ENCODE assay signal across 25 cellular contexts in genomic region chr22:43827336-43827735, GRCh38. TPM values are rescaled to one million over a fixed set of nuclear protein-coding genes. Genes with fewer than 3 reads are reported as not detected.
DNase-seq lines count a peak whose midpoint lies in the region; ATAC-seq and TF ChIP-seq lines count a peak whose summit lies in the region.
"Had no signal": no experiment of that assay in that cellular context is flagged by ENCODE, and none has a peak within 500 bp of the region (broad histone marks: within the 10 kb centered on the region; RNA-seq: fewer than 3 reads in every experiment).

No MANE protein-coding gene starts in this region.

- 73% methylated on average over 3 of the region's 4 CpGs; no CpG with 5 or more reads in 1 of the 2 experiments for WGBS in IMR-90 (ENCODE audit: extremely low coverage in 2 of 2, insufficient read length in 1 of 2), 2 experiments
- 78% methylated on average over 4 of the region's 4 CpGs for WGBS in prostate gland

- DNase-seq in IMR-90 (no peak), chondrocyte (ENCODE audit: low spot score) (no peak), islet precursor cell (no peak), prostate gland (ENCODE audit: low spot score) (no peak)
- DNase-seq: activated CD4-positive, alpha-beta T cell treated with anti-CD3 and anti-CD28 coated beads for 48 hours; activated CD8-positive, alpha-beta memory T cell treated with anti-CD3 and anti-CD28 coated beads for 24 hours; activated gamma-delta T cell treated with Interleukin-2 at 50 U/mL for 16 hours; activated naive CD8-positive, alpha-beta T cell treated with anti-CD3 and anti-CD28 coated beads, Interleukin-2, amount 50 U/mL, for 24 hours; body of pancreas; Calu3; heart right ventricle; NCI-H146; stimulated activated CD4-positive, alpha-beta T cell treated with anti-CD3 and anti-CD28 coated beads, Interleukin-2, amount 100 ng/mL, for 24 hours; trophoblast cell had no signal

- dilution Hi-C loops in IMR-90 (cut with HindIII; ENCODE audit: low sequenced_read_pairs, unreplicated experiment): no loop called here

- H3K9me3 Mint-ChIP-seq in chondrocyte (ENCODE audit: low read depth): no peaks in the 10 kb centered on the region
- H3K9me3 Mint-ChIP-seq: activated naive CD8-positive, alpha-beta T cell treated with anti-CD3 and anti-CD28 coated beads, Interleukin-2, amount 50 U/mL, for 24 hours; activated T-cell treated with anti-CD3 and anti-CD28 coated beads, Interleukin-2, amount 50 U/mL, for 24 hours had no signal

- H2BK5ac ChIP-seq in IMR-90 (ENCODE audit: low read depth, low read length, poor library complexity, severe bottlenecking): no peak overlapping the region

- no peaks in the 10 kb centered on the region for H3K79me1 ChIP-seq in IMR-90 (ENCODE audit: low read depth in 1 of 2, low read length in 2 of 2)

- TF ChIP-seq POLR2A in IMR-90 (IDR thresholded peaks at IDR 0.05; ENCODE audit: low read depth, low read length): no peak
- TF ChIP-seq POLR2A in prostate gland (IDR thresholded peaks at IDR 0.05): no peak

- no peak for TF ChIP-seq RAD21 in IMR-90 (IDR thresholded peaks at IDR 0.05; ENCODE audit: low read length)

- 0 out of 2 replicates have a peak overlapping the region, but pooled peaks have one; percentile 39 for H3K4ac ChIP-seq in IMR-90 (ENCODE audit: low read depth, low read length)

- H3K4me3 ChIP-seq in IMR-90 (ENCODE audit: insufficient read depth, low read depth, low read length) (no peak overlapping the region), muscle layer of colon (ENCODE audit: low read depth in 1 of 2, low read length in 2 of 2) (peak overlapping the region in 1 of 2 donors; percentile 43), skeletal muscle satellite cell (ENCODE audit: low read length) (no peak overlapping the region), prostate gland (no peak overlapping the region)
- H3K4me3 ChIP-seq: body of pancreas, heart right ventricle, lung had no signal

- H3K9ac ChIP-seq in IMR-90 (ENCODE audit: low read depth, low read length) (no peak overlapping the region), muscle layer of colon (ENCODE audit: low read length) (peak overlapping the region; percentile 0), skeletal muscle satellite cell (ENCODE audit: low read depth, low read length) (no peak overlapping the region)

- H3K9me3 ChIP-seq in IMR-90 (ENCODE audit: control insufficient read depth, insufficient read depth, low read length): no peaks in the 10 kb centered on the region
- H3K9me3 ChIP-seq in muscle layer of colon (ENCODE audit: low read length): no peaks in the 10 kb centered on the region
- H3K9me3 ChIP-seq in skeletal muscle satellite cell (replicated peaks; ENCODE audit: low read length): no peaks in the 10 kb centered on the region
- H3K9me3 ChIP-seq in prostate gland: no peaks in the 10 kb centered on the region
- H3K9me3 ChIP-seq: body of pancreas, heart right ventricle had no signal

- no peak overlapping the region for H3K23ac ChIP-seq in IMR-90 (ENCODE audit: low read depth, low read length)

- no peaks in the 10 kb centered on the region for H3K36me3 ChIP-seq in IMR-90 (ENCODE audit: control insufficient read depth, insufficient read depth, low read length)
- no peaks in the 10 kb centered on the region for H3K36me3 ChIP-seq in muscle layer of colon (ENCODE audit: insufficient read depth, low read length)
- H3K36me3 ChIP-seq in skeletal muscle satellite cell (ENCODE audit: insufficient read depth, low read length): no peaks in the 10 kb centered on the region
- no peaks in the 10 kb centered on the region for H3K36me3 ChIP-seq in prostate gland
- H3K36me3 ChIP-seq: heart right ventricle had no signal

- H3K27me3 ChIP-seq in IMR-90 (ENCODE audit: control insufficient read depth, insufficient read depth, low read length): no peaks in the 10 kb centered on the region
- H3K27me3 ChIP-seq in muscle layer of colon (ENCODE audit: control insufficient read depth in 1 of 2, insufficient read depth in 2 of 2, low read length in 2 of 2): no peaks in the 10 kb centered on the region
- peaks cover 53% of the 10 kb centered on the region for H3K27me3 ChIP-seq in skeletal muscle satellite cell (ENCODE audit: control insufficient read depth, insufficient read depth, low read length)
- no peaks in the 10 kb centered on the region for H3K27me3 ChIP-seq in prostate gland (replicated peaks; ENCODE audit: insufficient read depth)
- H3K27me3 ChIP-seq: body of pancreas had no signal

- peak overlapping the region; percentile 43; the same call in 1 of the 2 replicates for H2BK20ac ChIP-seq in IMR-90 (ENCODE audit: low read depth, low read length)

- H3K4me2 ChIP-seq in IMR-90 (ENCODE audit: low read depth, low read length): no peak overlapping the region; the same call in 1 of the 2 replicates
- peak overlapping the region; percentile 65 for H3K4me2 ChIP-seq in skeletal muscle satellite cell (ENCODE audit: low read length)

- no peak overlapping the region for H3K18ac ChIP-seq in IMR-90 (ENCODE audit: low read depth, low read length)

- H4K8ac ChIP-seq in IMR-90 (ENCODE audit: low read depth in 2 of 2, low read length in 2 of 2): no peak overlapping the region

- peaks cover 57% of the 10 kb centered on the region for H3K4me1 Mint-ChIP-seq in chondrocyte (ENCODE audit: low read depth)
- H3K4me1 Mint-ChIP-seq: activated naive CD8-positive, alpha-beta T cell treated with anti-CD3 and anti-CD28 coated beads, Interleukin-2, amount 50 U/mL, for 24 hours had no signal

- H4K20me1 ChIP-seq in IMR-90 (ENCODE audit: insufficient read depth, low read length): no peaks in the 10 kb centered on the region; the same call in 1 of the 2 replicates

- CTCF ChIA-PET in IMR-90 (lab: Yijun Ruan, JAX): interaction anchor here (0.6 to 1.4 kb wide), 8 partner anchors 10 to 640 kb away, joined by 3 to 6 read pairs (median 4); partner anchors contain the start of gene TTLL12

- ATAC-seq in IMR-90 (ENCODE audit: low read depth): no peak
- ATAC-seq in HG02973 (IDR thresholded peaks at IDR 0.05; ENCODE audit: unreplicated experiment): no peak
- no peak for ATAC-seq in GM18861 (IDR thresholded peaks at IDR 0.05; ENCODE audit: unreplicated experiment)
- ATAC-seq: activated naive CD8-positive, alpha-beta T cell treated with anti-CD3 and anti-CD28 coated beads, Interleukin-2, amount 50 U/mL, for 24 hours; body of pancreas; heart right ventricle had no signal

- H2AK9ac ChIP-seq in IMR-90 (replicated peaks; ENCODE audit: low read depth, low read length, poor library complexity): no peak overlapping the region

- no peak overlapping the region for H4K5ac ChIP-seq in IMR-90 (ENCODE audit: low read depth, low read length)

- H3K56ac ChIP-seq in IMR-90 (ENCODE audit: extremely low read depth, insufficient read depth, low read length): no peak overlapping the region

- no peak overlapping the region for H4K91ac ChIP-seq in IMR-90 (ENCODE audit: insufficient read depth, low read depth, low read length)

- H3K4me1 ChIP-seq in IMR-90 (ENCODE audit: control insufficient read depth, insufficient read depth, low read length) (peaks cover 44% of the 10 kb centered on the region), muscle layer of colon (ENCODE audit: insufficient read depth, low read length) (peaks cover 20% of the 10 kb centered on the region), skeletal muscle satellite cell (ENCODE audit: control insufficient read depth, insufficient read depth, low read length) (peaks cover 27% of the 10 kb centered on the region), prostate gland (replicated peaks) (no peaks in the 10 kb centered on the region)

- no peaks in the 10 kb centered on the region for H3K36me3 Mint-ChIP-seq in chondrocyte (ENCODE audit: low read depth)

- no peak overlapping the region for H2BK15ac ChIP-seq in IMR-90 (ENCODE audit: low read depth, low read length)

- H3K14ac ChIP-seq in IMR-90 (replicated peaks; ENCODE audit: low read depth, low read length): no peak overlapping the region

- no peak overlapping the region for H2AFZ ChIP-seq in IMR-90 (replicated peaks; ENCODE audit: low read length, poor library complexity)

- H2BK120ac ChIP-seq in IMR-90 (ENCODE audit: low read depth, low read length): no peak overlapping the region

- BruUV-seq in IMR-90 (replicated peaks; lab: Mats Ljungman, UMichigan): no TSS peak

- intact Hi-C loops in IMR-90 (cut with micrococcal nuclease): no loop called here
- intact Hi-C loops in prostate gland (cut with DNase I): no loop called here

- POLR2A ChIA-PET in IMR-90 (lab: Charles Lee; ENCODE audit: unreplicated experiment): no interaction called here

- H3K27ac Mint-ChIP-seq in chondrocyte (ENCODE audit: unreplicated experiment): peak overlapping the region; percentile 89
- H3K27ac Mint-ChIP-seq: activated naive CD8-positive, alpha-beta T cell treated with anti-CD3 and anti-CD28 coated beads, Interleukin-2, amount 50 U/mL, for 24 hours; activated T-cell treated with anti-CD3 and anti-CD28 coated beads, Interleukin-2, amount 50 U/mL, for 24 hours had no signal

- in situ Hi-C loops in IMR-90 (cut with MboI; ENCODE audit: low sequenced_read_pairs): no loop called here

- TF ChIP-seq CTCF in IMR-90 (conservative IDR thresholded peaks at IDR 0.05; ENCODE audit: low read depth, low read length) (no peak), chondrocyte (IDR thresholded peaks at IDR 0.05) (no peak), prostate gland (IDR thresholded peaks at IDR 0.05) (no peak)

- H3K4me3 Mint-ChIP-seq in chondrocyte (ENCODE audit: unreplicated experiment): no peak overlapping the region
- H3K4me3 Mint-ChIP-seq: activated naive CD8-positive, alpha-beta T cell treated with anti-CD3 and anti-CD28 coated beads, Interleukin-2, amount 50 U/mL, for 24 hours; activated T-cell treated with anti-CD3 and anti-CD28 coated beads, Interleukin-2, amount 50 U/mL, for 24 hours had no signal

- peak overlapping the region; percentile 83; the same call in 1 of the 2 replicates for H2AK5ac ChIP-seq in IMR-90 (ENCODE audit: low read depth, low read length)

- no peaks in the 10 kb centered on the region for H3K27me3 Mint-ChIP-seq in chondrocyte (ENCODE audit: low read depth)

- H3K9me1 ChIP-seq in IMR-90 (ENCODE audit: insufficient read depth, low read length): peaks cover 13% of the 10 kb centered on the region

- H3K27ac ChIP-seq in IMR-90 (ENCODE audit: insufficient read depth, low read length) (no peak overlapping the region), muscle layer of colon (ENCODE audit: low read depth, low read length) (peak overlapping the region; percentile 63), prostate gland (no peak overlapping the region)
- H3K27ac ChIP-seq: body of pancreas, C4-2B, epithelial cell of prostate, heart right ventricle, HL-60 had no signal

RNA-seq across cellular contexts. Expression of gene EFCAB6, which starts 15.2 kb away (rescaled TPM):
- total RNA-seq in IMR-90 (2012; rRNA removed): 1.1 TPM in 2 replicates
- 0.30 and 0.44 TPM in 2 replicates for polyA plus RNA-seq in IMR-90 (2012; rRNA removed)
- polyA plus RNA-seq in IMR-90 (2012; cell fraction: cytosol; rRNA removed): 0.15 and 0.18 TPM in 2 replicates
- 0.08 and 0.49 TPM in 2 replicates for polyA plus RNA-seq in IMR-90 (2012; cell fraction: nucleus; rRNA removed; ENCODE audit: low replicate concordance)
- 0.49 to 1.5 TPM (median 1.1 TPM) in 3 replicates for total RNA-seq in chondrocyte
- 0.66 and 1.8 TPM in 2 replicates for total RNA-seq in skeletal muscle satellite cell (2012; rRNA removed)
- 10 to 100 TPM in 1 of 2 donors, 1 to 10 TPM in 1; 3.3 to 10.5 TPM for total RNA-seq in prostate gland

RNA-seq across cellular contexts. Expression of gene SULT4A1, which starts 35.0 kb away (rescaled TPM):
- 1.1 TPM in 2 replicates for total RNA-seq in IMR-90 (2012; rRNA removed)
- 4.8 and 5.2 TPM in 2 replicates for polyA plus RNA-seq in IMR-90 (2012; rRNA removed)
- polyA plus RNA-seq in IMR-90 (2012; cell fraction: cytosol; rRNA removed): 1.5 and 2.4 TPM in 2 replicates
- 41.6 and 44.7 TPM in 2 replicates for polyA plus RNA-seq in IMR-90 (2012; cell fraction: nucleus; rRNA removed; ENCODE audit: low replicate concordance)
- total RNA-seq in chondrocyte: 0.68 to 3.3 TPM (median 2.9 TPM) in 3 replicates
- 0.25 and 0.87 TPM in 2 replicates for total RNA-seq in skeletal muscle satellite cell (2012; rRNA removed)
- 1 to 10 TPM in 1 of 2 donors, under 1 TPM in 1; 0.14 to 3.3 TPM for total RNA-seq in prostate gland
- total RNA-seq: OCI-LY7; T-helper 2 cell treated with Interferon-gamma antibody and Interleukin-4, amounts not matched to agents 100 ng/mL and 5 ng/mL, for 36 hours had no signal
